ENCODE assay signal across 33 cellular contexts in the genomic region with DNA sequence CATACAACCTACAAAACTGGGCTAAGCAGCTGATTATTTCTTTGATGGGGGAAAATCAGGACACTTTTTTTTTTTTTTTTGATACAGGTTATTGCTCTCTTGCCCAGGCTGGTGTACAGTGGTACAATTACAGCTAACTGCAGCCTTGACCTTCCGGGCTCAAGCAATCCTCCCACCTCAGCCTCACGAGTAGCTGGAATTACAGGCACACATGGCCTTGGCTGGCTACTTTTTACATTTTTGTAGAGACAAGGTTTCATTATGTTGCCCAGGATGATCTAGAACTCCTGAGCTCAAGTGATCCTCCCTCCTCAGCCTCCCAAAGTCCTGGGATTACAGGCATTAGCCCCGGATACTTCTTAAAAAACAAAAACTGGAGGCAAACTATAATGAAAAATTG.
"Had no signal": no experiment of that assay in that cellular context is flagged by ENCODE, and none has a peak within 500 bp of the region (broad histone marks: within the 10 kb centered on the region; RNA-seq: fewer than 3 reads in every experiment).

No MANE protein-coding gene starts in this region.

- H3K9me3 ChIP-seq: MG63 had no signal

- H3K27me3 ChIP-seq: MG63 had no signal

- H3K36me3 ChIP-seq: MG63 had no signal

- DNase-seq: Karpas-422, Kasumi-1, MG63, MM.1S, MV-4-11, NCI-H1048, NCI-H1092, NCI-H1092 treated with DMSO at 0.1 percent for 48 hours, NCI-H1105, NCI-H1105 treated with DMSO at 0.1 percent for 48 hours, NCI-H1417, NCI-H1417 treated with DMSO at 0.1 percent for 48 hours, NCI-H1436, NCI-H1436 treated with DMSO at 0.1 percent for 48 hours, NCI-H1694, NCI-H1694 treated with DMSO at 0.1 percent for 48 hours, NCI-H187, NCI-H187 treated with DMSO at 0.1 percent for 48 hours, NCI-H1930, NCI-H2029, NCI-H2029 treated with DMSO at 0.1 percent for 48 hours, NCI-H2081, NCI-H2081 treated with DMSO at 0.1 percent for 48 hours, NCI-H2107, NCI-H2171, NCI-H2171 treated with DMSO at 0.1 percent for 48 hours, NCI-H2227 treated with DMSO at 0.1 percent for 48 hours, NCI-H226, NCI-H345, NCI-H446, NCI-H446 treated with DMSO at 0.1 percent for 48 hours, NCI-H510A, NCI-H510A treated with DMSO at 0.1 percent for 48 hours had no signal

- H3K4me3 ChIP-seq: MG63 had no signal
